In the genomic region with DNA sequence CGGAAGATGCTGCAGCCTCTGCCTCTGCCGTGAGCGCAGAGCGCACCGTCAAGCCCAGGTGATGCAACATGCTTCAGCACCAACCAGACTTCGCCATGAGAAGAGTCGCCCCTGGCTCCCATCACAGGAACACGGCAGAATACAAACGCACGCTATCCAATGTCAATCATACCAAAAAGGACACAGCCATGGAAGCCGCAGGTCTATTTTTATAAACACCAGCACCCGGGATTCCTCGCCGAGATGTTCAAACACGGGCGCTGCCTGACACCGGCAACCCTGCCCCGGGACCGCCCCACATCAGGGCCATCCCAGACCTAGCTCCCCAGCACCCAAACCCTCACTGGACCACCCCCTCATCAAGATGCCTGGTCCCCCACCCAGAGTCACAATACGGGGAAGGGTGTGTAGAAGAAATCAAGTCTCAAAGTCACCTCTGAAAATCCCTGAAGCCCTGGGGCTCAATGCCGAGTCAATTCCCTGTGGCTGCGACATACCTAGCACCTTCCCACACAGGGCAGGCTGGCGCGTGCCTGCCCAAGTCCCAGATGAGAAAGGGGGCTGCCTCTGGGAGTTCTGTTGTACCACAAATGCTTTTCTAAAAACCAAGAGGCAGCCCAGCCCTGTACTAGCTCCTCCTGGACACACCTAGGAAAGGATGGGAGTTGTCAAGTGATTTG, we compare ENCODE assay signal across 2 cellular contexts.
TF ChIP-seq lines count a peak whose summit lies in the region.

No MANE protein-coding gene starts in this region.

TF ChIP-seq in HEK293, 187 proteins besides CTCF, POLR2A, EP300 and RAD21:
- TF ChIP-seq, protein P1, sequence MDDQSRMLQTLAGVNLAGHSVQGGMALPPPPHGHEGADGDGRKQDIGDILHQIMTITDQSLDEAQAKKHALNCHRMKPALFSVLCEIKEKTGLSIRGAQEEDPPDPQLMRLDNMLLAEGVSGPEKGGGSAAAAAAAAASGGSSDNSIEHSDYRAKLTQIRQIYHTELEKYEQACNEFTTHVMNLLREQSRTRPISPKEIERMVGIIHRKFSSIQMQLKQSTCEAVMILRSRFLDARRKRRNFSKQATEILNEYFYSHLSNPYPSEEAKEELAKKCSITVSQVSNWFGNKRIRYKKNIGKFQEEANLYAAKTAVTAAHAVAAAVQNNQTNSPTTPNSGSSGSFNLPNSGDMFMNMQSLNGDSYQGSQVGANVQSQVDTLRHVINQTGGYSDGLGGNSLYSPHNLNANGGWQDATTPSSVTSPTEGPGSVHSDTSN (CRISPR knock-in tag; IDR thresholded peaks at IDR 0.05): no peak
- TF ChIP-seq ZNF623 (tag by site-specific recombination; IDR thresholded peaks at IDR 0.05): peak; percentile 70

TF ChIP-seq in HepG2, 621 proteins besides CTCF, POLR2A, EP300 and RAD21:
- TF ChIP-seq YEATS2 (CRISPR knock-in tag; IDR thresholded peaks at IDR 0.05; ENCODE audit: borderline replicate concordance): no peak
- TF ChIP-seq ZNF891 (CRISPR knock-in tag; IDR thresholded peaks at IDR 0.05): peak; percentile 20; the same call in 1 of the 2 replicates
- TF ChIP-seq, protein P2, sequence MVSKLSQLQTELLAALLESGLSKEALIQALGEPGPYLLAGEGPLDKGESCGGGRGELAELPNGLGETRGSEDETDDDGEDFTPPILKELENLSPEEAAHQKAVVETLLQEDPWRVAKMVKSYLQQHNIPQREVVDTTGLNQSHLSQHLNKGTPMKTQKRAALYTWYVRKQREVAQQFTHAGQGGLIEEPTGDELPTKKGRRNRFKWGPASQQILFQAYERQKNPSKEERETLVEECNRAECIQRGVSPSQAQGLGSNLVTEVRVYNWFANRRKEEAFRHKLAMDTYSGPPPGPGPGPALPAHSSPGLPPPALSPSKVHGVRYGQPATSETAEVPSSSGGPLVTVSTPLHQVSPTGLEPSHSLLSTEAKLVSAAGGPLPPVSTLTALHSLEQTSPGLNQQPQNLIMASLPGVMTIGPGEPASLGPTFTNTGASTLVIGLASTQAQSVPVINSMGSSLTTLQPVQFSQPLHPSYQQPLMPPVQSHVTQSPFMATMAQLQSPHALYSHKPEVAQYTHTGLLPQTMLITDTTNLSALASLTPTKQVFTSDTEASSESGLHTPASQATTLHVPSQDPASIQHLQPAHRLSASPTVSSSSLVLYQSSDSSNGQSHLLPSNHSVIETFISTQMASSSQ (IDR thresholded peaks at IDR 0.05; ENCODE audit: low read depth): no peak
- TF ChIP-seq, protein P2 (CRISPR knock-in tag; IDR thresholded peaks at IDR 0.05; ENCODE audit: borderline replicate concordance): 0 out of 2 replicates have a peak, but pooled peaks have one; percentile 3
- peak; percentile 31; the same call in 1 of the 2 replicates for TF ChIP-seq SRY (CRISPR knock-in tag; IDR thresholded peaks at IDR 0.05)
